Comparison of ENCODE assay signal across 1 cellular context in the genomic region with DNA sequence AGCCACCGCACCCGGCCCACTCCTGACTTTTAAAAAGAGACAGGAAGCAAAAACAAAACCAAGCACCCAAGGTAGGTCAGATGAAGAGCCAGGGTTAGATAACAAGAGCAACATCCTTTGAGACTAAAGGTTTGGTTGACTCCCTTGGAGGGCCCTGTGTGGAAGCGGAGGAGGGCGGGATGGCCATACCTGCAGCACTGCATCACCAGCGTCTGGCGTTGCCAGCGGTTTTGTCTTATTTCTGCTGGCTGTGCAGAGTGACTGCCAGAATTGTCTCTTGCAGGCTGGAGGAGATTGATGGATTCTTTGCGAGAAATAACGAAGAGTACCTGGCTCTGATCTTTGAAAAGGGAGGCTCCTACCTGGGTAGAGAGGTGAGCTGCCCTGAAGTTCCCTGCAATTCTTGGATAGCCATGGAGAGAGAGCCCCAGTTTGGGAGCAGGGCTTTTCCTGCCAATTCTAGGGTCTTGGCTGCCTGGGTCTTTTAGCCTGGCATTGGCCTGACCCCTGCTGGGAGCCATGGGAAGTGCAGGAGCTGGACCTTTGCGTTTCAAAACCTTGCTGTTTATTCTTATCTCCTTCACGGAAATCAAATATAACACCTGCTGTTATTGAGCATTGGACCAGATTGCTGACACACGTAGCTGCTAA.
TF ChIP-seq lines count a peak whose summit lies in the region.

No MANE protein-coding gene starts in this region.

TF ChIP-seq in IMR-90, 13 proteins besides CTCF, POLR2A, EP300 and RAD21 (continued from another document):
- TF ChIP-seq BHLHE40 (IDR thresholded peaks at IDR 0.05; ENCODE audit: low read depth, low read length): no peak
- TF ChIP-seq CHD1 (IDR thresholded peaks at IDR 0.05; ENCODE audit: low read depth, low read length): no peak
- TF ChIP-seq FOS (IDR thresholded peaks at IDR 0.05; ENCODE audit: low read depth, low read length): no peak
